8 cellular contexts compared by ENCODE assay signal in the genomic region with DNA sequence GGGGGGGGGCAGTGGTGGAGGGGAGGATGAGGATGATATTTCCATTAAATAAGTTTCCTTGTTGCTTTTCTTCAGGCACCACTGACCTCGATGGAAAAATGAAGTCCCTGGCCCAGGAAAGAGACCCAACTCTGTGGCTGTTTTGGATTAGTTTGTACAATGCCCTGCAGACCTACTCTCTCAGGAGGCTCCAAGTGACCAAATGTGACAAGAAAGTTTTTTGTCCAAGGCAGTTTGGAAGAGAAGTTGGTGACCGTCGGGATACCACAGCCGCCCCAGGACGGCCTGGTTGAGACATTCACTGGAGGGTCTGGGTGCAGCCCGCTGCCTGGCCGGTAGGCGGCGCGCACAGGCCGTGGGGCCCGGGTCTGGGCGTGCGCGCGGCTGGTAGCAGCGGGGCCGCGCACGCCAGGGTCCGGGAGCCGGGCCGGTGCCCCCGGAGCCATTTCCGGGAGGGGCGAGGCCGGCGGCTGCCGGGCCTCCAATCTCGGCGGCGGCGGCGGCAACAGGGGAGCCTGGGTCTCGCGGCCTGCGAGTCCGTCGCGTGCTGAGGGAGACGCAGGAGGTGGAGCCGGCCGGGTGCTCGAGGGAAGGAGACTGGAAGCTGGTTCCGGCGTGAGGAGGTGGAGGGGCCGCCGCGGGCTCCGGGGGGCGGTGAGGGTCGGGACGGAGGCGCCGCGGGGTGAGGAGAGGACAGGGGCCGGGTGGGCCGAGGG. TPM values are rescaled to one million over a fixed set of nuclear protein-coding genes. Genes with fewer than 3 reads are reported as not detected.
DNase-seq lines count a peak whose midpoint lies in the region; ATAC-seq and TF ChIP-seq lines count a peak whose summit lies in the region.

TSS of gene SGPL1 (plus strand) at position 445 of the 716 bp plus-strand sequence. CDS start 906 bp downstream, outside the sequence.

- H3K9me3 ChIP-seq in PC-3 (ENCODE audit: low read length) (no peaks in the 10 kb centered on the region), mucosa of stomach (ENCODE audit: control insufficient read depth, low read length) (no peaks in the 10 kb centered on the region)

- peak; percentile 86 for DNase-seq in COLO668 (lab: John Stamatoyannopoulos, UW; ENCODE audit: unreplicated experiment)
- peak; percentile 98 for DNase-seq in PC-3
- DNase-seq in activated T-cell treated with anti-CD3 and anti-CD28 coated beads, Interleukin-2, amount 50 U/mL, for 24 hours = peak; percentile 93
- peak; percentile 73 to 83 for DNase-seq in erythroblast (lab: John Stamatoyannopoulos, UW)
- peak; percentile 92 for DNase-seq in stimulated activated CD8-positive, alpha-beta memory T cell treated with anti-CD3 and anti-CD28 coated beads, Interleukin-4, amount 100 ng/mL, for 48 hours

- peak; percentile 98 for TF ChIP-seq CTCF in PC-3 (conservative IDR thresholded peaks at IDR 0.05; ENCODE audit: low read depth, low read length)

- H3K9me3 Mint-ChIP-seq in activated T-cell treated with anti-CD3 and anti-CD28 coated beads, Interleukin-2, amount 50 U/mL, for 24 hours = no peaks in the 10 kb centered on the region

- POLR2A ChIA-PET in PC-3 (lab: Charles Lee; ENCODE audit: unreplicated experiment) = no interaction called here

- H2AFZ ChIP-seq in PC-3 (ENCODE audit: low read length) = peak within 1 kb of the TSS; percentile 89

- H3K4me3 Mint-ChIP-seq in activated T-cell treated with anti-CD3 and anti-CD28 coated beads, Interleukin-2, amount 50 U/mL, for 24 hours = peak within 1 kb of the TSS; percentile 91

- H3K4me1 ChIP-seq in PC-3 (ENCODE audit: insufficient read depth, low read length) (peaks cover 21% of the 10 kb centered on the region), mucosa of stomach (ENCODE audit: control insufficient read depth, insufficient read depth, low read length) (no peaks in the 10 kb centered on the region)

- ATAC-seq in GM19397 (IDR thresholded peaks at IDR 0.05; ENCODE audit: unreplicated experiment) = peak; percentile 88
- ATAC-seq in HG03571 (IDR thresholded peaks at IDR 0.05; ENCODE audit: unreplicated experiment) = peak; percentile 90
- ATAC-seq in PC-3 = peak; percentile 63

- CTCF ChIA-PET in PC-3 (lab: Charles Lee) = interaction anchor here (0.6 to 1.4 kb wide), 5 partner anchors 11 to 257 kb away, joined by 3 to 6 read pairs (median 4); no protein-coding TSS in a partner anchor

- no peaks in the 10 kb centered on the region for H3K27me3 ChIP-seq in PC-3 (ENCODE audit: low read length)
- no peaks in the 10 kb centered on the region for H3K27me3 ChIP-seq in mucosa of stomach (ENCODE audit: control insufficient read depth, insufficient read depth, low read length)

- intact Hi-C loops in PC-3 (cut with micrococcal nuclease) = loop anchor here (1.0 to 2.0 kb wide), 7 partner anchors 12 to 265 kb away; no protein-coding TSS in a partner anchor

- H3K36me3 ChIP-seq in PC-3 (ENCODE audit: low read depth, low read length) (peaks cover 23% of the 10 kb centered on the region), mucosa of stomach (ENCODE audit: control insufficient read depth, insufficient read depth, low read length) (no peaks in the 10 kb centered on the region)

- TF ChIP-seq POLR2A in erythroblast (IDR thresholded peaks at IDR 0.05; ENCODE audit: low read length) = no peak

- peaks cover 38% of the 10 kb centered on the region for H3K79me2 ChIP-seq in PC-3 (ENCODE audit: low read length)

- no peaks in the 10 kb centered on the region for H4K20me1 ChIP-seq in PC-3 (ENCODE audit: low read length)

- no TSS peak for BruUV-seq in PC-3 (replicated peaks; lab: Mats Ljungman, UMichigan)

- H3K9me2 ChIP-seq in PC-3 (replicated peaks; ENCODE audit: low read length) = no peaks in the 10 kb centered on the region

- H3K36me3 Mint-ChIP-seq in activated T-cell treated with anti-CD3 and anti-CD28 coated beads, Interleukin-2, amount 50 U/mL, for 24 hours (ENCODE audit: low read depth) = peaks cover 39% of the 10 kb centered on the region

- H3F3A ChIP-seq in PC-3 (ENCODE audit: low read length, unreplicated experiment) = no peaks in the 10 kb centered on the region

- no peaks in the 10 kb centered on the region for H3K27me3 Mint-ChIP-seq in activated T-cell treated with anti-CD3 and anti-CD28 coated beads, Interleukin-2, amount 50 U/mL, for 24 hours

- H3K9ac ChIP-seq in PC-3 (ENCODE audit: low read length) (peak within 1 kb of the TSS; percentile 87), mucosa of stomach (ENCODE audit: low read length) (peak within 1 kb of the TSS; percentile 73)

- H3K27ac ChIP-seq in PC-3 (ENCODE audit: low read length) = peak within 1 kb of the TSS; percentile 82

- peaks cover 53% of the 10 kb centered on the region for H3K4me1 Mint-ChIP-seq in activated T-cell treated with anti-CD3 and anti-CD28 coated beads, Interleukin-2, amount 50 U/mL, for 24 hours (ENCODE audit: low read depth)

- peak within 1 kb of the TSS; percentile 89 for H3K4me3 ChIP-seq in PC-3 (ENCODE audit: low read length)
- H3K4me3 ChIP-seq in mucosa of stomach (ENCODE audit: low read length) = peak within 1 kb of the TSS; percentile 27

- peak within 1 kb of the TSS; percentile 91 for H3K4me2 ChIP-seq in PC-3 (ENCODE audit: low read length)

- peak within 1 kb of the TSS; percentile 93 for H3K27ac Mint-ChIP-seq in activated T-cell treated with anti-CD3 and anti-CD28 coated beads, Interleukin-2, amount 50 U/mL, for 24 hours

RNA-seq across cellular contexts. Expression of gene SGPL1, which starts in this region (rescaled TPM):
- total RNA-seq in PC-3 (2014; rRNA removed) = 77.6 and 101 TPM in 2 replicates

Comparison
In these comparisons a context has a peak if more than half of its experiments do, and no peak if none do; other contexts are left out.
1. Peak in every context shown above with its lines: DNase-seq, ATAC-seq, H3K4me3 ChIP-seq and H3K27ac ChIP-seq.